ENCODE assay signal across 19 cellular contexts in genomic region chr15:39014682-39015081, GRCh38.
"Had no signal": no experiment of that assay in that cellular context is flagged by ENCODE, and none has a peak within 500 bp of the region (broad histone marks: within the 10 kb centered on the region; RNA-seq: fewer than 3 reads in every experiment).

No MANE protein-coding gene starts in this region.

- H3K36me3 ChIP-seq: MG63 had no signal

- H3K4me3 ChIP-seq: MG63 had no signal

- DNase-seq: KBM-7, MG63, NCI-H1092, NCI-H1105 treated with DMSO at 0.1 percent for 48 hours, NCI-H1417 treated with DMSO at 0.1 percent for 48 hours, NCI-H187, NCI-H2029, NCI-H2081 treated with DMSO at 0.1 percent for 48 hours, NCI-H2171, NCI-H226, NCI-H446, NCI-H510A, NCI-H524 treated with DMSO at 0.1 percent for 48 hours, NCI-H69, NCI-H774, Right ventricle myocardium superior, RPMI8226, SK-N-SH had no signal

- H3K9ac ChIP-seq: SK-N-SH had no signal

- FAIRE-seq: RCC 7860 had no signal

- H3K4me2 ChIP-seq: SK-N-SH had no signal

- H3K9me2 ChIP-seq: SK-N-SH had no signal

- H3K27me3 ChIP-seq: MG63 had no signal
